33 cellular contexts compared by ENCODE assay signal in the genomic region with DNA sequence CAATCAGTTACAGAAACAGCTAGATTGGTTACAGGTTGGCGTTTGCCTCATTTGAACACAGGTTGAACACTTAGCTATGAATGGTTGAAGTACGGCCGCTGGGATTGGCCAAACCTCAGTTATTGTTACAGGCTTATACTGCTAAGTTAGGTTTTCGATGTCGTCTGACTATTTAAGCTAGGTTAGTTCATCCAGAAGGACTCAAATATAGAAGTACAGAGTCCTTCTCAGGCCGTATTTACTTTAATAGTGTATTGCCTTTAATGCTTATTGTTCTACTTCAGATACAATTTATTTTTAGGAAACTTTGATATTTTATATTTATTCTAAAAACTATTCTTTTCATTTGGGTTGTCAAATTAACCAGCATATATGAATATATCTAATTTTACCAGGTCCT.
"Had no signal": no experiment of that assay in that cellular context is flagged by ENCODE, and none has a peak within 500 bp of the region (broad histone marks: within the 10 kb centered on the region; RNA-seq: fewer than 3 reads in every experiment).

No MANE protein-coding gene starts in this region.

- H3K9me3 Mint-ChIP-seq: activated CD4-positive, alpha-beta T cell treated with anti-CD3 and anti-CD28 coated beads, Interleukin-2, amount 10 ng/mL, durations not matched to agents 24 days and 14 days; activated naive CD4-positive, alpha-beta T cell treated with anti-CD3 and anti-CD28 coated beads, Interleukin-2, amount 50 U/mL, for 24 hours; activated naive CD8-positive, alpha-beta T cell treated with anti-CD3 and anti-CD28 coated beads for 36 hours; activated T-helper 1 cell treated with anti-CD3 and anti-CD28 coated beads, Interleukin-12 subunit alpha, Interleukin-12 subunit beta, Interleukin-2, Interleukin-4 antibody, amounts not matched to agents 30 ng/mL and 10 ng/mL and 1 ng/mL, durations not matched to agents 14 hours and 24 hours and 36 hours had no signal

- H3K4me1 Mint-ChIP-seq: activated CD4-positive, alpha-beta T cell treated with anti-CD3 and anti-CD28 coated beads for 36 hours; activated CD4-positive, alpha-beta T cell treated with anti-CD3 and anti-CD28 coated beads, Interleukin-2, amount 10 ng/mL, durations not matched to agents 24 days and 14 days; activated CD8-positive, alpha-beta memory T cell treated with anti-CD3 and anti-CD28 coated beads, Interleukin-2, amount 10 ng/mL, durations not matched to agents 7 days and 5 days; activated naive CD4-positive, alpha-beta T cell treated with anti-CD3 and anti-CD28 coated beads, Interleukin-2, amount 50 U/mL, for 24 hours; activated naive CD8-positive, alpha-beta T cell treated with anti-CD3 and anti-CD28 coated beads for 36 hours; activated naive CD8-positive, alpha-beta T cell treated with anti-CD3 and anti-CD28 coated beads, Interleukin-2, amount 50 U/mL, for 24 hours had no signal

- H3K9me3 ChIP-seq: adrenal gland, body of pancreas, esophagus squamous epithelium, gastroesophageal sphincter had no signal

- ATAC-seq: activated CD4-positive, alpha-beta T cell treated with anti-CD3 and anti-CD28 coated beads for 36 hours; activated CD8-positive, alpha-beta memory T cell treated with anti-CD3 and anti-CD28 coated beads, Interleukin-2, amount 10 ng/mL, durations not matched to agents 7 days and 5 days; activated CD8-positive, alpha-beta T cell treated with anti-CD3 and anti-CD28 coated beads, Interleukin-2, amount 10 ng/mL, durations not matched to agents 7 days and 5 days; activated naive CD8-positive, alpha-beta T cell treated with anti-CD3 and anti-CD28 coated beads, Interleukin-2, amount 50 U/mL, for 24 hours; body of pancreas; effector memory CD8-positive, alpha-beta T cell; gastroesophageal sphincter; heart right ventricle had no signal

- H3K27ac Mint-ChIP-seq: activated CD4-positive, alpha-beta memory T cell treated with anti-CD3 and anti-CD28 coated beads for 36 hours; activated CD4-positive, alpha-beta T cell treated with anti-CD3 and anti-CD28 coated beads for 36 hours; activated CD4-positive, alpha-beta T cell treated with anti-CD3 and anti-CD28 coated beads, Interleukin-2, amount 10 ng/mL, durations not matched to agents 24 days and 14 days; activated CD8-positive, alpha-beta memory T cell treated with anti-CD3 and anti-CD28 coated beads, Interleukin-2, amount 10 ng/mL, durations not matched to agents 7 days and 5 days; activated CD8-positive, alpha-beta T cell treated with anti-CD3 and anti-CD28 coated beads, Interleukin-2, amount 10 ng/mL, durations not matched to agents 7 days and 5 days; activated naive CD4-positive, alpha-beta T cell treated with anti-CD3 and anti-CD28 coated beads for 36 hours; activated naive CD4-positive, alpha-beta T cell treated with anti-CD3 and anti-CD28 coated beads, Interleukin-2, amount 50 U/mL, for 24 hours; activated naive CD8-positive, alpha-beta T cell treated with anti-CD3 and anti-CD28 coated beads for 36 hours; activated naive CD8-positive, alpha-beta T cell treated with anti-CD3 and anti-CD28 coated beads, Interleukin-2, amount 50 U/mL, for 24 hours; activated T-helper 1 cell treated with anti-CD3 and anti-CD28 coated beads, Interleukin-12 subunit alpha, Interleukin-12 subunit beta, Interleukin-2, Interleukin-4 antibody, amounts not matched to agents 30 ng/mL and 10 ng/mL and 1 ng/mL, durations not matched to agents 14 hours and 24 hours and 36 hours; activated T-helper 2 cell treated with anti-CD3 and anti-CD28 coated beads, Interferon-gamma antibody, Interleukin-2, Interleukin-4, amounts not matched to agents 10 μg/mL and 5 μg/mL and 100 μg/mL, durations not matched to agents 14 hours and 24 hours and 36 hours; effector memory CD8-positive, alpha-beta T cell had no signal

- H3K27me3 Mint-ChIP-seq: activated CD4-positive, alpha-beta memory T cell treated with anti-CD3 and anti-CD28 coated beads for 36 hours; activated CD4-positive, alpha-beta T cell treated with anti-CD3 and anti-CD28 coated beads for 36 hours; activated CD4-positive, alpha-beta T cell treated with anti-CD3 and anti-CD28 coated beads, Interleukin-2, amount 10 ng/mL, durations not matched to agents 24 days and 14 days; activated CD8-positive, alpha-beta memory T cell treated with anti-CD3 and anti-CD28 coated beads, Interleukin-2, amount 10 ng/mL, durations not matched to agents 7 days and 5 days; activated naive CD4-positive, alpha-beta T cell treated with anti-CD3 and anti-CD28 coated beads, Interleukin-2, amount 50 U/mL, for 24 hours; activated naive CD8-positive, alpha-beta T cell treated with anti-CD3 and anti-CD28 coated beads for 36 hours; activated naive CD8-positive, alpha-beta T cell treated with anti-CD3 and anti-CD28 coated beads, Interleukin-2, amount 50 U/mL, for 24 hours; effector memory CD8-positive, alpha-beta T cell had no signal

- DNase-seq: activated CD4-positive, alpha-beta memory T cell treated with anti-CD3 and anti-CD28 coated beads for 36 hours; activated CD4-positive, alpha-beta T cell treated with anti-CD3 and anti-CD28 coated beads for 36 hours; activated CD4-positive, alpha-beta T cell treated with anti-CD3 and anti-CD28 coated beads, Interleukin-2, amount 10 ng/mL, durations not matched to agents 24 days and 14 days; activated CD4-positive, CD25-positive, alpha-beta regulatory T cell; activated CD4-positive, CD25-positive, alpha-beta regulatory T cell treated with anti-CD3 and anti-CD28 coated beads, Interleukin-2, amount 50 U/mL, for 72 hours; activated CD8-positive, alpha-beta memory T cell treated with anti-CD3 and anti-CD28 coated beads, Interleukin-2, amount 10 ng/mL, durations not matched to agents 7 days and 5 days; activated CD8-positive, alpha-beta memory T cell treated with anti-CD3 and anti-CD28 coated beads, Interleukin-2, amount 50 U/mL, for 4 hours; activated CD8-positive, alpha-beta T cell treated with anti-CD3 and anti-CD28 coated beads, Interleukin-2, amount 10 ng/mL, durations not matched to agents 7 days and 5 days; activated effector memory CD4-positive, alpha-beta T cell treated with anti-CD3 and anti-CD28 coated beads, Interleukin-2, amount 50 U/mL, for 16 hours; activated naive CD4-positive, alpha-beta T cell treated with anti-CD3 and anti-CD28 coated beads for 36 hours; activated naive CD8-positive, alpha-beta T cell treated with anti-CD3 and anti-CD28 coated beads for 36 hours; activated naive CD8-positive, alpha-beta T cell treated with anti-CD3 and anti-CD28 coated beads, Interleukin-2, amount 50 U/mL, for 24 hours; activated T-cell treated with anti-CD3 and anti-CD28 coated beads, Interleukin-2, amount 50 U/mL, for 1 hour; activated T-cell treated with anti-CD3 and anti-CD28 coated beads, Interleukin-2, amount 50 U/mL, for 48 hours; adrenal gland; amygdala; aorta; body of pancreas; central memory CD4-positive, alpha-beta T cell; cerebellar nuclear complex; cortex of kidney; dermis blood vessel endothelial cell; effector CD4-positive, alpha-beta T cell; effector memory CD8-positive, alpha-beta T cell; esophagus squamous epithelium; foreskin melanocyte; heart right ventricle; T-helper 2 cell had no signal

- H3K36me3 ChIP-seq: adrenal gland, esophagus squamous epithelium, gastroesophageal sphincter, heart right ventricle had no signal

- H3K36me3 Mint-ChIP-seq: activated CD4-positive, alpha-beta memory T cell treated with anti-CD3 and anti-CD28 coated beads for 36 hours; activated CD8-positive, alpha-beta memory T cell treated with anti-CD3 and anti-CD28 coated beads, Interleukin-2, amount 10 ng/mL, durations not matched to agents 7 days and 5 days; activated naive CD4-positive, alpha-beta T cell treated with anti-CD3 and anti-CD28 coated beads, Interleukin-2, amount 50 U/mL, for 24 hours; activated naive CD8-positive, alpha-beta T cell treated with anti-CD3 and anti-CD28 coated beads for 36 hours had no signal

- H3K4me3 ChIP-seq: adrenal gland, body of pancreas, esophagus squamous epithelium, gastroesophageal sphincter, heart right ventricle had no signal

- H3K4me3 Mint-ChIP-seq: activated CD4-positive, alpha-beta memory T cell treated with anti-CD3 and anti-CD28 coated beads for 36 hours; activated CD4-positive, alpha-beta T cell treated with anti-CD3 and anti-CD28 coated beads for 36 hours; activated CD4-positive, alpha-beta T cell treated with anti-CD3 and anti-CD28 coated beads, Interleukin-2, amount 10 ng/mL, durations not matched to agents 24 days and 14 days; activated CD8-positive, alpha-beta memory T cell treated with anti-CD3 and anti-CD28 coated beads, Interleukin-2, amount 10 ng/mL, durations not matched to agents 7 days and 5 days; activated CD8-positive, alpha-beta T cell treated with anti-CD3 and anti-CD28 coated beads, Interleukin-2, amount 10 ng/mL, durations not matched to agents 7 days and 5 days; activated naive CD4-positive, alpha-beta T cell treated with anti-CD3 and anti-CD28 coated beads for 36 hours; activated naive CD4-positive, alpha-beta T cell treated with anti-CD3 and anti-CD28 coated beads, Interleukin-2, amount 50 U/mL, for 24 hours; activated naive CD8-positive, alpha-beta T cell treated with anti-CD3 and anti-CD28 coated beads for 36 hours; activated naive CD8-positive, alpha-beta T cell treated with anti-CD3 and anti-CD28 coated beads, Interleukin-2, amount 50 U/mL, for 24 hours; activated T-helper 1 cell treated with anti-CD3 and anti-CD28 coated beads, Interleukin-12 subunit alpha, Interleukin-12 subunit beta, Interleukin-2, Interleukin-4 antibody, amounts not matched to agents 30 ng/mL and 10 ng/mL and 1 ng/mL, durations not matched to agents 14 hours and 24 hours and 36 hours; effector memory CD8-positive, alpha-beta T cell had no signal

- H3K27ac ChIP-seq: adrenal gland, body of pancreas, epithelial cell of prostate, esophagus squamous epithelium, gastroesophageal sphincter, heart right ventricle had no signal

- H3K4me1 ChIP-seq: adrenal gland, body of pancreas, esophagus squamous epithelium, gastroesophageal sphincter, heart right ventricle had no signal

- H3K27me3 ChIP-seq: adrenal gland, body of pancreas, esophagus squamous epithelium, gastroesophageal sphincter, heart right ventricle had no signal
